ENCODE assay signal across 8 cellular contexts in genomic region chr6:97282726-97283617, GRCh38. TPM values are rescaled to one million over a fixed set of nuclear protein-coding genes. Genes with fewer than 3 reads are reported as not detected.
DNase-seq lines count a peak whose midpoint lies in the region; ATAC-seq and TF ChIP-seq lines count a peak whose summit lies in the region.

Gene MMS22L, minus strand, starts transcription at chr6:97283216. Its CDS starts 739 bp downstream, at chr6:97282477.

- peaks cover 8 to 18% (median 14%) of the 10 kb centered on the region in 4 donors for H3K4me1 ChIP-seq in esophagus muscularis mucosa

- peak within 1 kb of the TSS; percentile 67 to 96 (median 92) for H3K4me3 ChIP-seq in esophagus muscularis mucosa

- TF ChIP-seq EP300 in esophagus muscularis mucosa (IDR thresholded peaks at IDR 0.05): no peak

- WGBS in esophagus muscularis mucosa: under 1% methylated on average over 49 of the region's 67 CpGs

- peak; percentile 97 for ATAC-seq in GM21737 (IDR thresholded peaks at IDR 0.05; ENCODE audit: unreplicated experiment)

- no peaks in the 10 kb centered on the region for H3K9me3 ChIP-seq in esophagus muscularis mucosa

- intact Hi-C loops in esophagus muscularis mucosa (cut with DNase I): loop anchor here (10.0 kb wide), 1 partner anchor 388 kb away; the partner anchor contains the start of gene NDUFAF4

- H3K27ac ChIP-seq in esophagus muscularis mucosa (replicated peaks in 1 of 4): peak within 1 kb of the TSS; percentile 70 to 83 (median 80)

- H3K27me3 ChIP-seq in esophagus muscularis mucosa: no peaks in the 10 kb centered on the region

- H3K36me3 ChIP-seq in esophagus muscularis mucosa: peaks cover 0 to 8% (median 2%) of the 10 kb centered on the region in 4 donors

- DNase-seq in DMS79 (lab: John Stamatoyannopoulos, UW): peak; percentile 88
- peak; percentile 75 for DNase-seq in KG1 (lab: John Stamatoyannopoulos, UW)
- peak; percentile 89 for DNase-seq in activated T-cell treated with anti-CD3 and anti-CD28 coated beads, Interleukin-2, amount 50 U/mL, for 1 hour
- peak; percentile 96 for DNase-seq in esophagus muscularis mucosa (ENCODE audit: extremely low spot score)
- peak; percentile 98 for DNase-seq in myocyte (ENCODE audit: low read depth)
- DNase-seq in stimulated activated CD8-positive, alpha-beta memory T cell treated with anti-CD3 and anti-CD28 coated beads, Interleukin-7, amount 100 ng/mL, for 4 hours (ENCODE audit: low read depth in 2 of 2): peak; percentile 88

- TF ChIP-seq CTCF in esophagus muscularis mucosa (IDR thresholded peaks at IDR 0.05): no peak

- no peak for TF ChIP-seq POLR2A in esophagus muscularis mucosa (IDR thresholded peaks at IDR 0.05; ENCODE audit: low read depth)

TF ChIP-seq in PFSK-1, 5 proteins besides CTCF, POLR2A, EP300 and RAD21:
- TF ChIP-seq FOXP2 (optimal IDR thresholded peaks at IDR 0.05; ENCODE audit: borderline replicate concordance, extremely low read depth, extremely low read length, insufficient read depth) (no peak), POLR2AphosphoS5 (IDR thresholded peaks at IDR 0.05; ENCODE audit: low read depth, low read length) (peak; percentile 69), TAF1 (IDR thresholded peaks at IDR 0.05; ENCODE audit: borderline replicate concordance, insufficient read depth, low read length) (peak; percentile 48; the same call in 1 of the 2 replicates), SIN3A (IDR thresholded peaks at IDR 0.05; ENCODE audit: borderline replicate concordance, insufficient read depth, low read length) (peak; percentile 92)
- TF ChIP-seq, protein P1, sequence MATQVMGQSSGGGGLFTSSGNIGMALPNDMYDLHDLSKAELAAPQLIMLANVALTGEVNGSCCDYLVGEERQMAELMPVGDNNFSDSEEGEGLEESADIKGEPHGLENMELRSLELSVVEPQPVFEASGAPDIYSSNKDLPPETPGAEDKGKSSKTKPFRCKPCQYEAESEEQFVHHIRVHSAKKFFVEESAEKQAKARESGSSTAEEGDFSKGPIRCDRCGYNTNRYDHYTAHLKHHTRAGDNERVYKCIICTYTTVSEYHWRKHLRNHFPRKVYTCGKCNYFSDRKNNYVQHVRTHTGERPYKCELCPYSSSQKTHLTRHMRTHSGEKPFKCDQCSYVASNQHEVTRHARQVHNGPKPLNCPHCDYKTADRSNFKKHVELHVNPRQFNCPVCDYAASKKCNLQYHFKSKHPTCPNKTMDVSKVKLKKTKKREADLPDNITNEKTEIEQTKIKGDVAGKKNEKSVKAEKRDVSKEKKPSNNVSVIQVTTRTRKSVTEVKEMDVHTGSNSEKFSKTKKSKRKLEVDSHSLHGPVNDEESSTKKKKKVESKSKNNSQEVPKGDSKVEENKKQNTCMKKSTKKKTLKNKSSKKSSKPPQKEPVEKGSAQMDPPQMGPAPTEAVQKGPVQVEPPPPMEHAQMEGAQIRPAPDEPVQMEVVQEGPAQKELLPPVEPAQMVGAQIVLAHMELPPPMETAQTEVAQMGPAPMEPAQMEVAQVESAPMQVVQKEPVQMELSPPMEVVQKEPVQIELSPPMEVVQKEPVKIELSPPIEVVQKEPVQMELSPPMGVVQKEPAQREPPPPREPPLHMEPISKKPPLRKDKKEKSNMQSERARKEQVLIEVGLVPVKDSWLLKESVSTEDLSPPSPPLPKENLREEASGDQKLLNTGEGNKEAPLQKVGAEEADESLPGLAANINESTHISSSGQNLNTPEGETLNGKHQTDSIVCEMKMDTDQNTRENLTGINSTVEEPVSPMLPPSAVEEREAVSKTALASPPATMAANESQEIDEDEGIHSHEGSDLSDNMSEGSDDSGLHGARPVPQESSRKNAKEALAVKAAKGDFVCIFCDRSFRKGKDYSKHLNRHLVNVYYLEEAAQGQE (IDR thresholded peaks at IDR 0.05; ENCODE audit: insufficient read depth in 1 of 2, low read depth in 2 of 2, low read length in 2 of 2): no peak

RNA-seq across cellular contexts. Expression of gene MMS22L, which starts in this region (rescaled TPM):
- 5.1 TPM for polyA plus RNA-seq in PFSK-1 (2012; ENCODE audit: insufficient read length, low read depth)
- total RNA-seq in esophagus muscularis mucosa: 1 to 10 TPM; 2.8 to 5.5 (median 4.0) TPM
- total RNA-seq in myocyte: 3.8 and 8.9 TPM in 2 replicates
- 2.3 TPM for polyA plus RNA-seq in myocyte (2012)

Comparison
In these comparisons a context has a peak if more than half of its experiments do, and no peak if none do; other contexts are left out.
1. Peak in every context shown above with its lines: DNase-seq, ATAC-seq, H3K4me3 ChIP-seq and H3K27ac ChIP-seq.